29 cellular contexts compared by ENCODE assay signal in the genomic region with DNA sequence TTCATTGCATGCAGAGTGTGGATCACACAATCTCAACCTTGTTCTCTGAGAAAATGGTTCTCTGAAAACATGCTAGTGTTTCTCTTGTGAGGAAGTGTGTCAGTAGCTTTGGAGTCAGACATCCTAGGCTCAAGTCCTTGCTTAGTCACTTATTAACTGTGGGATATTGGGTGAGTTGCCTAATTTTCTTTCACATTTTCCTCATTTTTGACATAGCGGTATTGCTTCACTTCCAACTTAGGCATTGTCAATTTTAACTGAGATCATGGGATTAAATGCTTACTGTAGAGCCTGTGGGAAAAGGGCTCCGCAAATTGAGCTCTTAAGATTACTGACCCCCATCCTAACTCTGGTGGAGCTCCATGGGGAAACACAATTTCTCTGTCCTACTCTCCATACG.
"Had no signal": no experiment of that assay in that cellular context is flagged by ENCODE, and none has a peak within 500 bp of the region (broad histone marks: within the 10 kb centered on the region; RNA-seq: fewer than 3 reads in every experiment).

No MANE protein-coding gene starts in this region.

- H3K4me1 ChIP-seq: esophagus muscularis mucosa, foreskin keratinocyte, gastrocnemius medialis had no signal

- H3K27ac ChIP-seq: brain microvascular endothelial cell, coronary artery, dorsolateral prefrontal cortex, esophagus muscularis mucosa, foreskin keratinocyte, gastrocnemius medialis had no signal

- H3K4me1 Mint-ChIP-seq: activated CD4-positive, alpha-beta T cell treated with anti-CD3 and anti-CD28 coated beads, Interleukin-2, amount 10 ng/mL, durations not matched to agents 7 days and 5 days; activated T-helper 17 cell treated with anti-CD3 and anti-CD28 coated beads, Interleukin-2, amount 50 U/mL, for 72 hours; central memory CD8-positive, alpha-beta T cell; endodermal cell had no signal

- ATAC-seq: activated CD8-positive, alpha-beta T cell treated with anti-CD3 and anti-CD28 coated beads for 36 hours; activated T-cell treated with anti-CD3 and anti-CD28 coated beads, Interleukin-2, amount 50 U/mL, for 4 hours; activated T-helper 17 cell treated with anti-CD3 and anti-CD28 coated beads, Interleukin-2, amount 50 U/mL, for 72 hours; foreskin keratinocyte; gastrocnemius medialis had no signal

- H3K36me3 ChIP-seq: brain microvascular endothelial cell, esophagus muscularis mucosa, gastrocnemius medialis had no signal

- H3K27me3 ChIP-seq: brain microvascular endothelial cell, dorsolateral prefrontal cortex, esophagus muscularis mucosa, foreskin keratinocyte, gastrocnemius medialis had no signal

- H3K9me3 ChIP-seq: esophagus muscularis mucosa, gastrocnemius medialis had no signal

- FAIRE-seq: astrocyte, bronchial epithelial cell had no signal

- H3K4me3 ChIP-seq: coronary artery, dorsolateral prefrontal cortex, esophagus muscularis mucosa, gastrocnemius medialis had no signal

- H3K4me3 Mint-ChIP-seq: activated CD4-positive, alpha-beta T cell treated with anti-CD3 and anti-CD28 coated beads, Interleukin-2, amount 10 ng/mL, durations not matched to agents 7 days and 5 days; activated CD8-positive, alpha-beta T cell treated with anti-CD3 and anti-CD28 coated beads for 36 hours; activated naive CD8-positive, alpha-beta T cell; activated T-cell treated with anti-CD3 and anti-CD28 coated beads, Interleukin-2, amount 50 U/mL, for 4 hours; activated T-helper 17 cell treated with anti-CD3 and anti-CD28 coated beads, Interleukin-2, amount 50 U/mL, for 72 hours; central memory CD8-positive, alpha-beta T cell; dendritic cell treated with granulocyte-macrophage colony-stimulating factor and Interleukin-4, amounts not matched to agents 40 ng/mL and 50 ng/mL, for 4 days; endodermal cell had no signal

- DNase-seq: activated CD4-positive, alpha-beta T cell treated with anti-CD3 and anti-CD28 coated beads for 1 hour; activated CD4-positive, alpha-beta T cell treated with anti-CD3 and anti-CD28 coated beads for 4 hours; activated CD4-positive, alpha-beta T cell treated with anti-CD3 and anti-CD28 coated beads, Interleukin-2, amount 10 ng/mL, durations not matched to agents 7 days and 5 days; activated CD4-positive, alpha-beta T cell treated with anti-CD3 and anti-CD28 coated beads, Interleukin-2, amount 50 U/mL, for 4 hours; activated CD8-positive, alpha-beta memory T cell treated with anti-CD3 and anti-CD28 coated beads for 24 hours; activated CD8-positive, alpha-beta T cell treated with anti-CD3 and anti-CD28 coated beads for 36 hours; activated effector memory CD4-positive, alpha-beta T cell treated with Interleukin-2 at 50 U/mL for 16 hours; activated gamma-delta T cell treated with Interleukin-2 at 50 U/mL for 16 hours; activated naive CD4-positive, alpha-beta T cell treated with anti-CD3 and anti-CD28 coated beads, Interleukin-2, amount 50 U/mL, for 16 hours; activated naive CD4-positive, alpha-beta T cell treated with Interleukin-2 at 50 U/mL for 16 hours; activated T-cell treated with anti-CD3 and anti-CD28 coated beads, Interleukin-2, amount 50 U/mL, for 4 hours; amniotic stem cell; anterior cingulate cortex; brain microvascular endothelial cell; dorsolateral prefrontal cortex; effector memory CD4-positive, alpha-beta T cell; endodermal cell; erythroblast; foreskin keratinocyte; gastrocnemius medialis; T-helper 2 cell had no signal

- H3K27me3 Mint-ChIP-seq: activated CD4-positive, alpha-beta T cell treated with anti-CD3 and anti-CD28 coated beads, Interleukin-2, amount 10 ng/mL, durations not matched to agents 7 days and 5 days; activated CD8-positive, alpha-beta T cell treated with anti-CD3 and anti-CD28 coated beads for 36 hours; activated naive CD8-positive, alpha-beta T cell; activated T-helper 17 cell treated with anti-CD3 and anti-CD28 coated beads, Interleukin-2, amount 50 U/mL, for 72 hours; central memory CD8-positive, alpha-beta T cell; dendritic cell treated with granulocyte-macrophage colony-stimulating factor and Interleukin-4, amounts not matched to agents 40 ng/mL and 50 ng/mL, for 4 days had no signal

- H3K27ac Mint-ChIP-seq: activated CD4-positive, alpha-beta T cell treated with anti-CD3 and anti-CD28 coated beads, Interleukin-2, amount 10 ng/mL, durations not matched to agents 7 days and 5 days; activated CD8-positive, alpha-beta T cell treated with anti-CD3 and anti-CD28 coated beads for 36 hours; activated naive CD8-positive, alpha-beta T cell; activated T-helper 17 cell treated with anti-CD3 and anti-CD28 coated beads, Interleukin-2, amount 50 U/mL, for 72 hours; dendritic cell treated with granulocyte-macrophage colony-stimulating factor and Interleukin-4, amounts not matched to agents 40 ng/mL and 50 ng/mL, for 4 days; endodermal cell had no signal

- H3K9me3 Mint-ChIP-seq: activated CD4-positive, alpha-beta T cell treated with anti-CD3 and anti-CD28 coated beads, Interleukin-2, amount 10 ng/mL, durations not matched to agents 7 days and 5 days; endodermal cell had no signal

- H3K36me3 Mint-ChIP-seq: activated naive CD8-positive, alpha-beta T cell had no signal
